In the genomic region with DNA sequence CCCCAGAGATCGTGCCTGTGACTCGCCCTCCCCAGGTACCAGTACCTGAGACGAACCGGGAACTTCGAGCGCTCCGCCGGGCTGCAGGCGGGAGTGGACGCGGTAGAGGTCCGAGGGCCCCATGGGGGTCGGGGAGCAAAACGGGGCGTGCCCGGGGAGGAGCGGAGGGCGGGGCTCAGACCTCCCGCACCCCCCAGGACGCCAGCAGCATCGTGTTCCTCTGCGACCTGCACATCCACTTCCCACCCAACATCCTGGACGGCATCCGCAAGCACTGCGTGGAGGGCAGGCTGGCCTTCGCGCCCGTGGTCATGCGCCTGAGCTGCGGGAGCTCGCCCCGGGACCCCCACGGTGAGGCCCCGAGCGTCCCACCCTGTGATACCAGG, we compare ENCODE assay signal across 24 cellular contexts. TPM values are rescaled to one million over a fixed set of nuclear protein-coding genes. Genes with fewer than 3 reads are reported as not detected.
DNase-seq lines count a peak whose midpoint lies in the region; ATAC-seq and TF ChIP-seq lines count a peak whose summit lies in the region.
"Had no signal": no experiment of that assay in that cellular context is flagged by ENCODE, and none has a peak within 500 bp of the region (broad histone marks: within the 10 kb centered on the region; RNA-seq: fewer than 3 reads in every experiment).

No MANE protein-coding gene starts in this region.

- H3K27ac Mint-ChIP-seq in activated naive CD8-positive, alpha-beta T cell treated with anti-CD3 and anti-CD28 coated beads, Interleukin-2, amount 50 U/mL, for 24 hours: no peak overlapping the region
- H3K27ac Mint-ChIP-seq in MCF 10A (ENCODE audit: low read depth, unreplicated experiment): no peak overlapping the region
- H3K27ac Mint-ChIP-seq: CD14-positive monocyte; CD4-positive, alpha-beta T cell; CD8-positive, alpha-beta memory T cell; GM23338; HFFc6 had no signal

- intact Hi-C loops in left ventricle myocardium superior (cut with micrococcal nuclease): no loop called here
- intact Hi-C loops in IMR-90 (cut with micrococcal nuclease): no loop called here
- intact Hi-C loops in MCF 10A (cut with micrococcal nuclease): no loop called here

- DNase-seq in left ventricle myocardium superior (peak; percentile 22), right atrium auricular region (ENCODE audit: low spot score) (no peak), IMR-90 (no peak), neuronal stem cell (ENCODE audit: low spot score) (no peak), MCF 10A (ENCODE audit: unreplicated experiment) (no peak), kidney glomerular epithelial cell (lab: John Stamatoyannopoulos, UW) (no peak)
- DNase-seq in activated naive CD8-positive, alpha-beta T cell treated with anti-CD3 and anti-CD28 coated beads, Interleukin-2, amount 50 U/mL, for 24 hours: no peak
- DNase-seq: 8988T; ACHN; AML-193; BE2C; CD4-positive, alpha-beta T cell; CD8-positive, alpha-beta memory T cell; DMS 273 treated with DMSO at 0.1 percent for 48 hours; DMS79; EL; GDM1; HFFc6 had no signal

- TF ChIP-seq POLR2A in IMR-90 (IDR thresholded peaks at IDR 0.05; ENCODE audit: low read depth, low read length): no peak

- H3K4me1 ChIP-seq in right atrium auricular region (no peaks in the 10 kb centered on the region), IMR-90 (ENCODE audit: control insufficient read depth, insufficient read depth, low read length) (no peaks in the 10 kb centered on the region), neuronal stem cell (ENCODE audit: control insufficient read depth in 2 of 2, insufficient read depth in 1 of 2, low read depth in 1 of 2, low read length in 2 of 2) (no peaks in the 10 kb centered on the region)
- H3K4me1 ChIP-seq: A549, BE2C, HAP-1 had no signal

- POLR2A ChIA-PET in IMR-90 (lab: Charles Lee; ENCODE audit: unreplicated experiment) (no interaction called here), MCF 10A (lab: Yijun Ruan, JAX) (interaction anchor here (0.9 kb wide), 1 partner anchor 13 kb away, joined by 3 read pairs; no protein-coding TSS in a partner anchor)

- in situ Hi-C loops in IMR-90 (cut with MboI; ENCODE audit: low sequenced_read_pairs): no loop called here

- H3K9me3 Mint-ChIP-seq in activated naive CD8-positive, alpha-beta T cell treated with anti-CD3 and anti-CD28 coated beads, Interleukin-2, amount 50 U/mL, for 24 hours: no peaks in the 10 kb centered on the region
- H3K9me3 Mint-ChIP-seq in MCF 10A (ENCODE audit: unreplicated experiment): no peaks in the 10 kb centered on the region
- H3K9me3 Mint-ChIP-seq: CD4-positive, alpha-beta T cell; CD8-positive, alpha-beta memory T cell; HFFc6 had no signal

- peaks cover 4% of the 10 kb centered on the region for H3K4me1 Mint-ChIP-seq in activated naive CD8-positive, alpha-beta T cell treated with anti-CD3 and anti-CD28 coated beads, Interleukin-2, amount 50 U/mL, for 24 hours
- no peaks in the 10 kb centered on the region for H3K4me1 Mint-ChIP-seq in MCF 10A (ENCODE audit: insufficient read depth, unreplicated experiment)
- H3K4me1 Mint-ChIP-seq: CD14-positive monocyte, GM23338 had no signal

- H3K18ac ChIP-seq in IMR-90 (ENCODE audit: low read depth, low read length) (no peak overlapping the region), neuronal stem cell (ENCODE audit: low read length) (no peak overlapping the region)

- no peak for TF ChIP-seq RAD21 in IMR-90 (IDR thresholded peaks at IDR 0.05; ENCODE audit: low read length)

- no peaks in the 10 kb centered on the region for H3K36me3 Mint-ChIP-seq in activated naive CD8-positive, alpha-beta T cell treated with anti-CD3 and anti-CD28 coated beads, Interleukin-2, amount 50 U/mL, for 24 hours (ENCODE audit: low read depth)
- H3K36me3 Mint-ChIP-seq in MCF 10A (ENCODE audit: insufficient read depth, unreplicated experiment): peaks cover 34% of the 10 kb centered on the region
- H3K36me3 Mint-ChIP-seq: CD14-positive monocyte; CD8-positive, alpha-beta memory T cell had no signal

- H3K9ac ChIP-seq in IMR-90 (ENCODE audit: low read depth, low read length) (no peak overlapping the region), neuronal stem cell (ENCODE audit: low read depth, low read length, poor library complexity) (peak overlapping the region; percentile 21)
- H3K9ac ChIP-seq: BLaER1 treated with 17β-estradiol and CSF1 and Interleukin-3, amounts not matched to agents 10 nM and 100 nM had no signal

- H4K8ac ChIP-seq in IMR-90 (ENCODE audit: low read depth in 2 of 2, low read length in 2 of 2) (no peak overlapping the region), neuronal stem cell (ENCODE audit: low read depth, low read length) (no peak overlapping the region)

- peaks cover 3% of the 10 kb centered on the region for H3K27me3 Mint-ChIP-seq in activated naive CD8-positive, alpha-beta T cell treated with anti-CD3 and anti-CD28 coated beads, Interleukin-2, amount 50 U/mL, for 24 hours
- H3K27me3 Mint-ChIP-seq in MCF 10A (ENCODE audit: insufficient read depth, unreplicated experiment): no peaks in the 10 kb centered on the region

- no peak overlapping the region for H2BK20ac ChIP-seq in IMR-90 (ENCODE audit: low read depth, low read length)

- 96% methylated on average over 23 of the region's 35 CpGs; no CpG with 5 or more reads in 1 of the 2 experiments for WGBS in IMR-90 (ENCODE audit: extremely low coverage in 2 of 2, insufficient read length in 1 of 2), 2 experiments
- WGBS in neuronal stem cell (ENCODE audit: extremely low coverage in 2 of 2, insufficient read length in 2 of 2, insufficient replicate concordance in 1 of 2), 2 donors: no CpG with 5 or more reads among the region's 35 CpGs

- no peak overlapping the region for H4K5ac ChIP-seq in IMR-90 (ENCODE audit: low read depth, low read length)

- H3K4ac ChIP-seq in IMR-90 (ENCODE audit: low read depth, low read length) (no peak overlapping the region), neuronal stem cell (ENCODE audit: low read length) (no peak overlapping the region)

- H3K56ac ChIP-seq in IMR-90 (ENCODE audit: extremely low read depth, insufficient read depth, low read length): no peak overlapping the region

- no peaks in the 10 kb centered on the region for H3K9me3 ChIP-seq in right atrium auricular region
- H3K9me3 ChIP-seq in IMR-90 (ENCODE audit: control insufficient read depth, insufficient read depth, low read length): no peaks in the 10 kb centered on the region
- peaks cover 0 to 1% of the 10 kb centered on the region in 2 donors for H3K9me3 ChIP-seq in neuronal stem cell (replicated peaks in 1 of 2; ENCODE audit: control insufficient read depth in 2 of 2, insufficient read depth in 1 of 2, low read depth in 1 of 2, low read length in 2 of 2)
- H3K9me3 ChIP-seq: A549, BE2C, HAP-1 had no signal

- H4K91ac ChIP-seq in IMR-90 (ENCODE audit: insufficient read depth, low read depth, low read length) (no peak overlapping the region), neuronal stem cell (ENCODE audit: low read depth, low read length, poor library complexity) (no peak overlapping the region)

- H3K14ac ChIP-seq in IMR-90 (replicated peaks; ENCODE audit: low read depth, low read length): no peak overlapping the region
- H3K14ac ChIP-seq in neuronal stem cell (ENCODE audit: low read length): no peak overlapping the region

- dilution Hi-C loops in IMR-90 (cut with HindIII; ENCODE audit: low sequenced_read_pairs, unreplicated experiment): no loop called here

- ATAC-seq in left ventricle myocardium superior (no peak), IMR-90 (ENCODE audit: low read depth) (no peak)
- ATAC-seq in activated naive CD8-positive, alpha-beta T cell treated with anti-CD3 and anti-CD28 coated beads, Interleukin-2, amount 50 U/mL, for 24 hours: no peak
- ATAC-seq: A549, GM12878 had no signal

- H3K36me3 ChIP-seq in right atrium auricular region (no peaks in the 10 kb centered on the region), IMR-90 (ENCODE audit: control insufficient read depth, insufficient read depth, low read length) (peaks cover 34% of the 10 kb centered on the region; the same call in 1 of the 2 replicates), neuronal stem cell (replicated peaks in 1 of 2; ENCODE audit: control insufficient read depth in 2 of 2, insufficient read depth in 2 of 2, low read length in 2 of 2) (peaks cover 28 to 68% of the 10 kb centered on the region in 2 donors)
- H3K36me3 ChIP-seq: BE2C; BLaER1 treated with 17β-estradiol and CSF1 and Interleukin-3, amounts not matched to agents 10 nM and 100 nM had no signal

- H2BK120ac ChIP-seq in IMR-90 (ENCODE audit: low read depth, low read length) (no peak overlapping the region), neuronal stem cell (ENCODE audit: low read depth, low read length) (no peak overlapping the region)

- peak overlapping the region; percentile 58 for H2BK12ac ChIP-seq in neuronal stem cell (ENCODE audit: low read length)

- H3K79me1 ChIP-seq in IMR-90 (ENCODE audit: low read depth in 1 of 2, low read length in 2 of 2) (no peaks in the 10 kb centered on the region), neuronal stem cell (ENCODE audit: low read depth, low read length) (peaks cover 14% of the 10 kb centered on the region)

- CTCF ChIA-PET in IMR-90 (lab: Yijun Ruan, JAX): no interaction called here
- CTCF ChIA-PET in MCF 10A (lab: Yijun Ruan, JAX): interaction anchor here (0.8 kb wide), 1 partner anchor 16 kb away, joined by 3 read pairs; no protein-coding TSS in a partner anchor

- H3K4me3 ChIP-seq in right atrium auricular region: no peak overlapping the region
- H3K4me3 ChIP-seq in IMR-90 (ENCODE audit: insufficient read depth, low read depth, low read length): no peak overlapping the region
- H3K4me3 ChIP-seq in neuronal stem cell (ENCODE audit: low read length in 2 of 2): no peak overlapping the region
- H3K4me3 ChIP-seq: A549; BLaER1 treated with 17β-estradiol and CSF1 and Interleukin-3, amounts not matched to agents 10 nM and 100 nM; GM12878; GM23338; HAP-1 had no signal

- H2AFZ ChIP-seq in IMR-90 (replicated peaks; ENCODE audit: low read length, poor library complexity) (no peak overlapping the region), neuronal stem cell (ENCODE audit: low read length) (no peak overlapping the region)
- H2AFZ ChIP-seq: GM23338 had no signal

- H3K27me3 ChIP-seq in right atrium auricular region: no peaks in the 10 kb centered on the region
- H3K27me3 ChIP-seq in IMR-90 (ENCODE audit: control insufficient read depth, insufficient read depth, low read length): no peaks in the 10 kb centered on the region
- no peaks in the 10 kb centered on the region for H3K27me3 ChIP-seq in neuronal stem cell (ENCODE audit: control insufficient read depth in 3 of 3, insufficient read depth in 3 of 3, low read depth in 1 of 3, low read length in 3 of 3)
- H3K27me3 ChIP-seq: BE2C had no signal

- no peaks in the 10 kb centered on the region for H3K9me1 ChIP-seq in IMR-90 (ENCODE audit: insufficient read depth, low read length)

- H2AK5ac ChIP-seq in IMR-90 (ENCODE audit: low read depth, low read length): no peak overlapping the region
- H2AK5ac ChIP-seq in neuronal stem cell (ENCODE audit: low read depth, low read length): peak overlapping the region; percentile 56

- BruUV-seq in IMR-90 (replicated peaks; lab: Mats Ljungman, UMichigan): TSS peak; percentile 29
- no TSS peak for BruUV-seq in MCF 10A (replicated peaks; lab: Mats Ljungman, UMichigan)

- no peak overlapping the region for H3K23ac ChIP-seq in IMR-90 (ENCODE audit: low read depth, low read length)
- peak overlapping the region; percentile 55 for H3K23ac ChIP-seq in neuronal stem cell (ENCODE audit: low read depth, low read length, poor library complexity)

- H4K20me1 ChIP-seq in IMR-90 (ENCODE audit: insufficient read depth, low read length): no peaks in the 10 kb centered on the region
- H4K20me1 ChIP-seq: BLaER1 treated with 17β-estradiol and CSF1 and Interleukin-3, amounts not matched to agents 10 nM and 100 nM had no signal

- H2BK15ac ChIP-seq in IMR-90 (ENCODE audit: low read depth, low read length) (no peak overlapping the region), neuronal stem cell (ENCODE audit: low read length) (no peak overlapping the region)

- no peak overlapping the region for H3K4me2 ChIP-seq in IMR-90 (ENCODE audit: low read depth, low read length)
- no peak overlapping the region for H3K4me2 ChIP-seq in neuronal stem cell (ENCODE audit: insufficient read depth, low read length, poor library complexity, severe bottlenecking)
- H3K4me2 ChIP-seq: A549, GM23338 had no signal

- H2AK9ac ChIP-seq in IMR-90 (replicated peaks; ENCODE audit: low read depth, low read length, poor library complexity): no peak overlapping the region

- H2BK5ac ChIP-seq in IMR-90 (ENCODE audit: low read depth, low read length, poor library complexity, severe bottlenecking): no peak overlapping the region
- peak overlapping the region; percentile 53 for H2BK5ac ChIP-seq in neuronal stem cell (ENCODE audit: low read length)

- TF ChIP-seq CTCF in right atrium auricular region (IDR thresholded peaks at IDR 0.05) (no peak), IMR-90 (conservative IDR thresholded peaks at IDR 0.05; ENCODE audit: low read depth, low read length) (no peak), MCF 10A (IDR thresholded peaks at IDR 0.05; ENCODE audit: unreplicated experiment) (no peak)

- no peak overlapping the region for H3K27ac ChIP-seq in right atrium auricular region
- H3K27ac ChIP-seq in IMR-90 (ENCODE audit: insufficient read depth, low read length): no peak overlapping the region
- H3K27ac ChIP-seq in neuronal stem cell (replicated peaks; ENCODE audit: low read length): no peak overlapping the region
- H3K27ac ChIP-seq: A549; BLaER1 treated with 17β-estradiol and CSF1 and Interleukin-3, amounts not matched to agents 10 nM and 100 nM had no signal

- no peak overlapping the region for H3K4me3 Mint-ChIP-seq in activated naive CD8-positive, alpha-beta T cell treated with anti-CD3 and anti-CD28 coated beads, Interleukin-2, amount 50 U/mL, for 24 hours
- H3K4me3 Mint-ChIP-seq in MCF 10A (ENCODE audit: unreplicated experiment): no peak overlapping the region
- H3K4me3 Mint-ChIP-seq: CD14-positive monocyte; CD4-positive, alpha-beta T cell; CD8-positive, alpha-beta memory T cell; GM23338; HFFc6 had no signal

RNA-seq across cellular contexts. Expression of a gene that starts 10.8 kb away (rescaled TPM):
- total RNA-seq in left ventricle myocardium superior (0.50 TPM), right atrium auricular region (under 1 TPM in 1 of 2 donors, not detected in 1; 0.39 TPM), IMR-90 (2012; rRNA removed) (5.2 and 6.1 TPM in 2 replicates), MCF 10A (2022) (20.0 and 25.9 TPM in 2 replicates)
- 38.6 and 45.4 TPM in 2 replicates for polyA plus RNA-seq in IMR-90 (2012; rRNA removed)
- polyA plus RNA-seq in IMR-90 (2012; cell fraction: cytosol; rRNA removed): 23.3 and 32.7 TPM in 2 replicates
- 324 and 637 TPM in 2 replicates for polyA plus RNA-seq in IMR-90 (2012; cell fraction: nucleus; rRNA removed; ENCODE audit: low replicate concordance)
- 87.0 TPM for polyA plus RNA-seq in neuronal stem cell (2013, experiment 1 of 2)
- 87.3 TPM for polyA plus RNA-seq in neuronal stem cell (2013, experiment 2 of 2)
- polyA plus RNA-seq: CD14-positive monocyte had no signal

RNA-seq across cellular contexts. Expression of a gene that starts 13.9 kb away (rescaled TPM):
- total RNA-seq in left ventricle myocardium superior (0.84 TPM), right atrium auricular region (1 to 10 TPM in 1 of 2 donors, under 1 TPM in 1; 0.43 to 1.0 TPM), IMR-90 (2012; rRNA removed) (1.4 and 2.2 TPM in 2 replicates), MCF 10A (2022) (129 and 177 TPM in 2 replicates)
- polyA plus RNA-seq in IMR-90 (2012; rRNA removed): 1.5 and 2.6 TPM in 2 replicates
- 2.0 TPM in 2 replicates for polyA plus RNA-seq in IMR-90 (2012; cell fraction: cytosol; rRNA removed)
- 2.4 and 8.5 TPM in 2 replicates for polyA plus RNA-seq in IMR-90 (2012; cell fraction: nucleus; rRNA removed; ENCODE audit: low replicate concordance)
- 0.40 TPM for polyA plus RNA-seq in neuronal stem cell (2013, experiment 1 of 2)
- 0.40 TPM for polyA plus RNA-seq in neuronal stem cell (2013, experiment 2 of 2)
- total RNA-seq: CD8-positive, alpha-beta memory T cell had no signal
- polyA plus RNA-seq: CD14-positive monocyte had no signal

RNA-seq across cellular contexts. Expression of a gene that starts 34.7 kb away (rescaled TPM):
- total RNA-seq in left ventricle myocardium superior (47.5 TPM), right atrium auricular region (10 to 100 TPM; 26.6 to 33.3 TPM), IMR-90 (2012; rRNA removed) (9.4 and 10.9 TPM in 2 replicates), MCF 10A (2022) (6.2 and 7.7 TPM in 2 replicates)
- 27.6 and 33.8 TPM in 2 replicates for polyA plus RNA-seq in IMR-90 (2012; rRNA removed)
- 42.2 and 46.1 TPM in 2 replicates for polyA plus RNA-seq in IMR-90 (2012; cell fraction: cytosol; rRNA removed)
- 45.4 and 109 TPM in 2 replicates for polyA plus RNA-seq in IMR-90 (2012; cell fraction: nucleus; rRNA removed; ENCODE audit: low replicate concordance)
- 15.1 TPM for polyA plus RNA-seq in neuronal stem cell (2013, experiment 1 of 2)
- polyA plus RNA-seq in neuronal stem cell (2013, experiment 2 of 2): 13.4 TPM

RNA-seq across cellular contexts. Expression of a gene that starts 59.4 kb away (rescaled TPM):
- total RNA-seq in left ventricle myocardium superior: 259 TPM
- total RNA-seq in right atrium auricular region: 100 to 1,000 TPM; 156 to 372 TPM
- 40.9 and 52.5 TPM in 2 replicates for total RNA-seq in IMR-90 (2012; rRNA removed)
- polyA plus RNA-seq in IMR-90 (2012; rRNA removed): 906 and 1,008 TPM in 2 replicates
- 803 and 1,768 TPM in 2 replicates for polyA plus RNA-seq in IMR-90 (2012; cell fraction: cytosol; rRNA removed)
- polyA plus RNA-seq in IMR-90 (2012; cell fraction: nucleus; rRNA removed; ENCODE audit: low replicate concordance): 153 and 347 TPM in 2 replicates
- polyA plus RNA-seq in neuronal stem cell (2013, experiment 1 of 2): 629 TPM
- 604 TPM for polyA plus RNA-seq in neuronal stem cell (2013, experiment 2 of 2)
- 415 and 497 TPM in 2 replicates for total RNA-seq in MCF 10A (2022)

Comparison
In these comparisons a context has a peak if more than half of its experiments do, and no peak if none do; other contexts are left out.
1. RNA of a gene that starts 13.9 kb away (total RNA-seq): 129 to 177 TPM in MCF 10A; 1.4 to 2.2 TPM in IMR-90, 0.43 to 1.0 TPM in right atrium auricular region and 0.84 TPM in left ventricle myocardium superior (single experiment); every median in the first group is over 10 times any median in the second.